In the genomic region with DNA sequence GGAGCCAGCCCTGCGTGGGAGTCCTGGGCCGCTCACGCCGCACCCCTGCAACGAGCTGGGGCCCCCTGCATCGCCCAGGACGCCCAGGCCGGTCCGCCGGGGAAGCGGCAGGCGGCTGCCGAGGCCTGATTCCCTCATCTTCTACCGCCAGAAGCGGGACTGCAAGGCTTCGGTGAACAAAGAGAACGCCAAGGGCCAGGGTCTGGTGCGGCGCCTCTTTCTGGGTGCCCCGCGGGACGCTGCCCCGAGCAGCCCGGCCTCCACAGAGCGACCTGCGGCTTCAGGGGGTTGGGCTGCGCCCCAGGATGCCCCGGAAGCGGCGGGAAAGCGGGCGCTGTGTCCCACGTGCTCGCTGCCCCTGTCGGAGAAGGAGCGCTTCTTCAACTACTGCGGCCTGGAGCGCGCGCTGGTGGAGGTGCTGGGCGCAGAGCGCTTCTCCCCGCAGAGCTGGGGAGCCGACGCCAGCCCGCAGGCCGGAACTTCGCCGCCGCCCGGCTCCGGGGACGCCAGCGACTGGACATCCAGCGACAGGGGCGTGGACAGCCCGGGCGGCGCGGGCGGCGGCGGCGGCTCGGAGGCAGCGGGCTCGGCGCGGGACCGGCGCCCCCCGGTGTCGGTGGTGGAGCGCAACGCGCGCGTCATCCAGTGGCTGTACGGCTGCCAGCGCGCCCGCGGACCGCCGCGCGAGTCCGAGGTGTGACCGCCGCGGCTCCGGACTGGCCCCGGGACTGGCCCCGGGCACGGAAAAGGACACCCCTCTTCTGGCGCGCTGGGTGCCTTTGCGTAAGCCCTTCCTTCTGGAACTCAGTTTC, we compare ENCODE assay signal across 1 cellular context.
TF ChIP-seq lines count a peak whose summit lies in the region.

No MANE protein-coding gene starts in this region.

TF ChIP-seq in K562, 482 proteins besides CTCF, POLR2A, EP300 and RAD21 (continued from another document and continues in another):
- TF ChIP-seq, protein P1, sequence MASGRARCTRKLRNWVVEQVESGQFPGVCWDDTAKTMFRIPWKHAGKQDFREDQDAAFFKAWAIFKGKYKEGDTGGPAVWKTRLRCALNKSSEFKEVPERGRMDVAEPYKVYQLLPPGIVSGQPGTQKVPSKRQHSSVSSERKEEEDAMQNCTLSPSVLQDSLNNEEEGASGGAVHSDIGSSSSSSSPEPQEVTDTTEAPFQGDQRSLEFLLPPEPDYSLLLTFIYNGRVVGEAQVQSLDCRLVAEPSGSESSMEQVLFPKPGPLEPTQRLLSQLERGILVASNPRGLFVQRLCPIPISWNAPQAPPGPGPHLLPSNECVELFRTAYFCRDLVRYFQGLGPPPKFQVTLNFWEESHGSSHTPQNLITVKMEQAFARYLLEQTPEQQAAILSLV (tag; IDR thresholded peaks at IDR 0.05), result no peak; the same call in 1 of the 2 replicates
- TF ChIP-seq ZBED1 (IDR thresholded peaks at IDR 0.05) (no peak), RHOXF2B (CRISPR knock-in tag; conservative IDR thresholded peaks at IDR 0.05) (no peak), SAFB2 (IDR thresholded peaks at IDR 0.05; ENCODE audit: borderline replicate concordance, low read depth, low read length, severe bottlenecking) (no peak), ETV6 (IDR thresholded peaks at IDR 0.05; ENCODE audit: borderline replicate concordance in 1 of 2, low read depth in 2 of 2, low read length in 1 of 2) (no peak), ETV6 (CRISPR knock-in tag; IDR thresholded peaks at IDR 0.05; ENCODE audit: borderline replicate concordance) (peak; percentile 69; the same call in 1 of the 2 replicates), JUNB (CRISPR knock-in tag; conservative IDR thresholded peaks at IDR 0.05) (no peak), SMAD4 (CRISPR knock-in tag; conservative IDR thresholded peaks at IDR 0.05) (peak; percentile 94), MAFG (tag; conservative IDR thresholded peaks at IDR 0.05) (no peak), BACH1 (tag; IDR thresholded peaks at IDR 0.05) (no peak), FOXA3 (CRISPR knock-in tag; conservative IDR thresholded peaks at IDR 0.05 in 1 of 2, IDR thresholded peaks at IDR 0.05 in 1 of 2) (peak in 1 of 2 experiments; percentile 76; a peak in 2 of 4 replicates), HCFC1 (IDR thresholded peaks at IDR 0.05; ENCODE audit: low read depth, low read length) (no peak), MEF2D (tag; conservative IDR thresholded peaks at IDR 0.05; ENCODE audit: low read depth) (no peak), ZNF121 (CRISPR knock-in tag; conservative IDR thresholded peaks at IDR 0.05) (no peak), HNRNPLL (IDR thresholded peaks at IDR 0.05; ENCODE audit: low read depth, low read length, poor library complexity, severe bottlenecking) (peak; percentile 29), ETV5 (CRISPR knock-in tag; IDR thresholded peaks at IDR 0.05; ENCODE audit: low read depth) (peak; percentile 90), SMARCE1 (IDR thresholded peaks at IDR 0.05) (no peak), NFE2 (IDR thresholded peaks at IDR 0.05; ENCODE audit: low read depth) (no peak), CREM (IDR thresholded peaks at IDR 0.05; ENCODE audit: low read depth) (peak; percentile 86), STAG1 (CRISPR knock-in tag; IDR thresholded peaks at IDR 0.05; ENCODE audit: borderline replicate concordance) (no peak), KAT8 (IDR thresholded peaks at IDR 0.05; ENCODE audit: low read depth) (no peak), EWSR1 (IDR thresholded peaks at IDR 0.05; ENCODE audit: borderline replicate concordance, low read depth, partially characterized antibody) (no peak), U2AF1 (optimal IDR thresholded peaks at IDR 0.05; ENCODE audit: low read depth, low read length) (peak; percentile 94), PML (IDR thresholded peaks at IDR 0.05; ENCODE audit: low read length) (0 out of 2 replicates have a peak, but pooled peaks have one; percentile 31), IFI16 (CRISPR knock-in tag; IDR thresholded peaks at IDR 0.05) (no peak), SRSF9 (IDR thresholded peaks at IDR 0.05; ENCODE audit: borderline replicate concordance, low read depth, low read length) (no peak), MYC (IDR thresholded peaks at IDR 0.05; ENCODE audit: low read depth, low read length) (peak; percentile 95), MYC (CRISPR knock-in tag; IDR thresholded peaks at IDR 0.05; ENCODE audit: borderline replicate concordance, low read depth) (peak; percentile 96; the same call in 1 of the 2 replicates), KDM1A (IDR thresholded peaks at IDR 0.05) (no peak), MTA1 (IDR thresholded peaks at IDR 0.05; ENCODE audit: borderline replicate concordance) (0 out of 2 replicates have a peak, but pooled peaks have one; percentile 19), RBM14 (IDR thresholded peaks at IDR 0.05; ENCODE audit: borderline replicate concordance, insufficient read depth, low read depth, low read length) (0 out of 2 replicates have a peak, but pooled peaks have one; percentile 76), PRPF4 (IDR thresholded peaks at IDR 0.05; ENCODE audit: insufficient read depth, low read depth, low read length, poor library complexity, severe bottlenecking) (peak; percentile 44)
- TF ChIP-seq, protein P2, sequence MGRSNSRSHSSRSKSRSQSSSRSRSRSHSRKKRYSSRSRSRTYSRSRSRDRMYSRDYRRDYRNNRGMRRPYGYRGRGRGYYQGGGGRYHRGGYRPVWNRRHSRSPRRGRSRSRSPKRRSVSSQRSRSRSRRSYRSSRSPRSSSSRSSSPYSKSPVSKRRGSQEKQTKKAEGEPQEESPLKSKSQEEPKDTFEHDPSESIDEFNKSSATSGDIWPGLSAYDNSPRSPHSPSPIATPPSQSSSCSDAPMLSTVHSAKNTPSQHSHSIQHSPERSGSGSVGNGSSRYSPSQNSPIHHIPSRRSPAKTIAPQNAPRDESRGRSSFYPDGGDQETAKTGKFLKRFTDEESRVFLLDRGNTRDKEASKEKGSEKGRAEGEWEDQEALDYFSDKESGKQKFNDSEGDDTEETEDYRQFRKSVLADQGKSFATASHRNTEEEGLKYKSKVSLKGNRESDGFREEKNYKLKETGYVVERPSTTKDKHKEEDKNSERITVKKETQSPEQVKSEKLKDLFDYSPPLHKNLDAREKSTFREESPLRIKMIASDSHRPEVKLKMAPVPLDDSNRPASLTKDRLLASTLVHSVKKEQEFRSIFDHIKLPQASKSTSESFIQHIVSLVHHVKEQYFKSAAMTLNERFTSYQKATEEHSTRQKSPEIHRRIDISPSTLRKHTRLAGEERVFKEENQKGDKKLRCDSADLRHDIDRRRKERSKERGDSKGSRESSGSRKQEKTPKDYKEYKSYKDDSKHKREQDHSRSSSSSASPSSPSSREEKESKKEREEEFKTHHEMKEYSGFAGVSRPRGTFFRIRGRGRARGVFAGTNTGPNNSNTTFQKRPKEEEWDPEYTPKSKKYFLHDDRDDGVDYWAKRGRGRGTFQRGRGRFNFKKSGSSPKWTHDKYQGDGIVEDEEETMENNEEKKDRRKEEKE (IDR thresholded peaks at IDR 0.05; ENCODE audit: borderline replicate concordance in 1 of 2, control insufficient read depth in 1 of 2, low read depth in 2 of 2, low read length in 1 of 2), result no peak
- TF ChIP-seq, protein P3, sequence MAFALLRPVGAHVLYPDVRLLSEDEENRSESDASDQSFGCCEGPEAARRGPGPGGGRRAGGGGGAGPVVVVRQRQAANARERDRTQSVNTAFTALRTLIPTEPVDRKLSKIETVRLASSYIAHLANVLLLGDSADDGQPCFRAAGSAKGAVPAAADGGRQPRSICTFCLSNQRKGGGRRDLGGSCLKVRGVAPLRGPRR (CRISPR knock-in tag; IDR thresholded peaks at IDR 0.05), result 0 out of 2 replicates have a peak, but pooled peaks have one; percentile 34
- TF ChIP-seq, protein P4, sequence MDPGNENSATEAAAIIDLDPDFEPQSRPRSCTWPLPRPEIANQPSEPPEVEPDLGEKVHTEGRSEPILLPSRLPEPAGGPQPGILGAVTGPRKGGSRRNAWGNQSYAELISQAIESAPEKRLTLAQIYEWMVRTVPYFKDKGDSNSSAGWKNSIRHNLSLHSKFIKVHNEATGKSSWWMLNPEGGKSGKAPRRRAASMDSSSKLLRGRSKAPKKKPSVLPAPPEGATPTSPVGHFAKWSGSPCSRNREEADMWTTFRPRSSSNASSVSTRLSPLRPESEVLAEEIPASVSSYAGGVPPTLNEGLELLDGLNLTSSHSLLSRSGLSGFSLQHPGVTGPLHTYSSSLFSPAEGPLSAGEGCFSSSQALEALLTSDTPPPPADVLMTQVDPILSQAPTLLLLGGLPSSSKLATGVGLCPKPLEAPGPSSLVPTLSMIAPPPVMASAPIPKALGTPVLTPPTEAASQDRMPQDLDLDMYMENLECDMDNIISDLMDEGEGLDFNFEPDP (CRISPR knock-in tag; IDR thresholded peaks at IDR 0.05), result 0 out of 2 replicates have a peak, but pooled peaks have one; percentile 9
- TF ChIP-seq, protein P5, sequence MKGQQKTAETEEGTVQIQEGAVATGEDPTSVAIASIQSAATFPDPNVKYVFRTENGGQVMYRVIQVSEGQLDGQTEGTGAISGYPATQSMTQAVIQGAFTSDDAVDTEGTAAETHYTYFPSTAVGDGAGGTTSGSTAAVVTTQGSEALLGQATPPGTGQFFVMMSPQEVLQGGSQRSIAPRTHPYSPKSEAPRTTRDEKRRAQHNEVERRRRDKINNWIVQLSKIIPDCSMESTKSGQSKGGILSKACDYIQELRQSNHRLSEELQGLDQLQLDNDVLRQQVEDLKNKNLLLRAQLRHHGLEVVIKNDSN (CRISPR knock-in tag; IDR thresholded peaks at IDR 0.05), result peak; percentile 82
- TF ChIP-seq, protein P6, sequence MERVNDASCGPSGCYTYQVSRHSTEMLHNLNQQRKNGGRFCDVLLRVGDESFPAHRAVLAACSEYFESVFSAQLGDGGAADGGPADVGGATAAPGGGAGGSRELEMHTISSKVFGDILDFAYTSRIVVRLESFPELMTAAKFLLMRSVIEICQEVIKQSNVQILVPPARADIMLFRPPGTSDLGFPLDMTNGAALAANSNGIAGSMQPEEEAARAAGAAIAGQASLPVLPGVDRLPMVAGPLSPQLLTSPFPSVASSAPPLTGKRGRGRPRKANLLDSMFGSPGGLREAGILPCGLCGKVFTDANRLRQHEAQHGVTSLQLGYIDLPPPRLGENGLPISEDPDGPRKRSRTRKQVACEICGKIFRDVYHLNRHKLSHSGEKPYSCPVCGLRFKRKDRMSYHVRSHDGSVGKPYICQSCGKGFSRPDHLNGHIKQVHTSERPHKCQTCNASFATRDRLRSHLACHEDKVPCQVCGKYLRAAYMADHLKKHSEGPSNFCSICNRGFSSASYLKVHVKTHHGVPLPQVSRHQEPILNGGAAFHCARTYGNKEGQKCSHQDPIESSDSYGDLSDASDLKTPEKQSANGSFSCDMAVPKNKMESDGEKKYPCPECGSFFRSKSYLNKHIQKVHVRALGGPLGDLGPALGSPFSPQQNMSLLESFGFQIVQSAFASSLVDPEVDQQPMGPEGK (CRISPR knock-in tag; IDR thresholded peaks at IDR 0.05; ENCODE audit: borderline replicate concordance), result no peak
- TF ChIP-seq, protein P7, sequence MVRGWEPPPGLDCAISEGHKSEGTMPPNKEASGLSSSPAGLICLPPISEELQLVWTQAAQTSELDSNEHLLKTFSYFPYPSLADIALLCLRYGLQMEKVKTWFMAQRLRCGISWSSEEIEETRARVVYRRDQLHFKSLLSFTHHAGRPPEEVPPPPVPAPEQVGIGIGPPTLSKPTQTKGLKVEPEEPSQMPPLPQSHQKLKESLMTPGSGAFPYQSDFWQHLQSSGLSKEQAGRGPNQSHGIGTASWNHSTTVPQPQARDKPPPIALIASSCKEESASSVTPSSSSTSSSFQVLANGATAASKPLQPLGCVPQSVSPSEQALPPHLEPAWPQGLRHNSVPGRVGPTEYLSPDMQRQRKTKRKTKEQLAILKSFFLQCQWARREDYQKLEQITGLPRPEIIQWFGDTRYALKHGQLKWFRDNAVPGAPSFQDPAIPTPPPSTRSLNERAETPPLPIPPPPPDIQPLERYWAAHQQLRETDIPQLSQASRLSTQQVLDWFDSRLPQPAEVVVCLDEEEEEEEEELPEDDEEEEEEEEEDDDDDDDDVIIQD (CRISPR knock-in tag; IDR thresholded peaks at IDR 0.05), result peak; percentile 74
- TF ChIP-seq, protein P8, sequence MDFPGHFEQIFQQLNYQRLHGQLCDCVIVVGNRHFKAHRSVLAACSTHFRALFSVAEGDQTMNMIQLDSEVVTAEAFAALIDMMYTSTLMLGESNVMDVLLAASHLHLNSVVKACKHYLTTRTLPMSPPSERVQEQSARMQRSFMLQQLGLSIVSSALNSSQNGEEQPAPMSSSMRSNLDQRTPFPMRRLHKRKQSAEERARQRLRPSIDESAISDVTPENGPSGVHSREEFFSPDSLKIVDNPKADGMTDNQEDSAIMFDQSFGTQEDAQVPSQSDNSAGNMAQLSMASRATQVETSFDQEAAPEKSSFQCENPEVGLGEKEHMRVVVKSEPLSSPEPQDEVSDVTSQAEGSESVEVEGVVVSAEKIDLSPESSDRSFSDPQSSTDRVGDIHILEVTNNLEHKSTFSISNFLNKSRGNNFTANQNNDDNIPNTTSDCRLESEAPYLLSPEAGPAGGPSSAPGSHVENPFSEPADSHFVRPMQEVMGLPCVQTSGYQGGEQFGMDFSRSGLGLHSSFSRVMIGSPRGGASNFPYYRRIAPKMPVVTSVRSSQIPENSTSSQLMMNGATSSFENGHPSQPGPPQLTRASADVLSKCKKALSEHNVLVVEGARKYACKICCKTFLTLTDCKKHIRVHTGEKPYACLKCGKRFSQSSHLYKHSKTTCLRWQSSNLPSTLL (IDR thresholded peaks at IDR 0.05), result no peak
- TF ChIP-seq, protein P9, sequence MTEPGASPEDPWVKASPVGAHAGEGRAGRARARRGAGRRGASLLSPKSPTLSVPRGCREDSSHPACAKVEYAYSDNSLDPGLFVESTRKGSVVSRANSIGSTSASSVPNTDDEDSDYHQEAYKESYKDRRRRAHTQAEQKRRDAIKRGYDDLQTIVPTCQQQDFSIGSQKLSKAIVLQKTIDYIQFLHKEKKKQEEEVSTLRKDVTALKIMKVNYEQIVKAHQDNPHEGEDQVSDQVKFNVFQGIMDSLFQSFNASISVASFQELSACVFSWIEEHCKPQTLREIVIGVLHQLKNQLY (CRISPR knock-in tag; conservative IDR thresholded peaks at IDR 0.05), result peak in 1 of 2 experiments; percentile 77; a peak in 2 of 4 replicates
- TF ChIP-seq, protein P10, sequence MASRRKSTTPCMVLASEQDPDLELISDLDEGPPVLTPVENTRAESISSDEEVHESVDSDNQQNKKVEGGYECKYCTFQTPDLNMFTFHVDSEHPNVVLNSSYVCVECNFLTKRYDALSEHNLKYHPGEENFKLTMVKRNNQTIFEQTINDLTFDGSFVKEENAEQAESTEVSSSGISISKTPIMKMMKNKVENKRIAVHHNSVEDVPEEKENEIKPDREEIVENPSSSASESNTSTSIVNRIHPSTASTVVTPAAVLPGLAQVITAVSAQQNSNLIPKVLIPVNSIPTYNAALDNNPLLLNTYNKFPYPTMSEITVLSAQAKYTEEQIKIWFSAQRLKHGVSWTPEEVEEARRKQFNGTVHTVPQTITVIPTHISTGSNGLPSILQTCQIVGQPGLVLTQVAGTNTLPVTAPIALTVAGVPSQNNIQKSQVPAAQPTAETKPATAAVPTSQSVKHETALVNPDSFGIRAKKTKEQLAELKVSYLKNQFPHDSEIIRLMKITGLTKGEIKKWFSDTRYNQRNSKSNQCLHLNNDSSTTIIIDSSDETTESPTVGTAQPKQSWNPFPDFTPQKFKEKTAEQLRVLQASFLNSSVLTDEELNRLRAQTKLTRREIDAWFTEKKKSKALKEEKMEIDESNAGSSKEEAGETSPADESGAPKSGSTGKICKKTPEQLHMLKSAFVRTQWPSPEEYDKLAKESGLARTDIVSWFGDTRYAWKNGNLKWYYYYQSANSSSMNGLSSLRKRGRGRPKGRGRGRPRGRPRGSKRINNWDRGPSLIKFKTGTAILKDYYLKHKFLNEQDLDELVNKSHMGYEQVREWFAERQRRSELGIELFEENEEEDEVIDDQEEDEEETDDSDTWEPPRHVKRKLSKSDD (conservative IDR thresholded peaks at IDR 0.05; ENCODE audit: low read length), result no peak
- TF ChIP-seq, protein P11, sequence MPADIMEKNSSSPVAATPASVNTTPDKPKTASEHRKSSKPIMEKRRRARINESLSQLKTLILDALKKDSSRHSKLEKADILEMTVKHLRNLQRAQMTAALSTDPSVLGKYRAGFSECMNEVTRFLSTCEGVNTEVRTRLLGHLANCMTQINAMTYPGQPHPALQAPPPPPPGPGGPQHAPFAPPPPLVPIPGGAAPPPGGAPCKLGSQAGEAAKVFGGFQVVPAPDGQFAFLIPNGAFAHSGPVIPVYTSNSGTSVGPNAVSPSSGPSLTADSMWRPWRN (IDR thresholded peaks at IDR 0.05; ENCODE audit: low read depth), result no peak
